8 cellular contexts compared by ENCODE assay signal in genomic region chr10:127906548-127907377, GRCh38. TPM values are rescaled to one million over a fixed set of nuclear protein-coding genes. Genes with fewer than 3 reads are reported as not detected.
DNase-seq lines count a peak whose midpoint lies in the region; ATAC-seq, FAIRE-seq and TF ChIP-seq lines count a peak whose summit lies in the region.

A gene with protein sequence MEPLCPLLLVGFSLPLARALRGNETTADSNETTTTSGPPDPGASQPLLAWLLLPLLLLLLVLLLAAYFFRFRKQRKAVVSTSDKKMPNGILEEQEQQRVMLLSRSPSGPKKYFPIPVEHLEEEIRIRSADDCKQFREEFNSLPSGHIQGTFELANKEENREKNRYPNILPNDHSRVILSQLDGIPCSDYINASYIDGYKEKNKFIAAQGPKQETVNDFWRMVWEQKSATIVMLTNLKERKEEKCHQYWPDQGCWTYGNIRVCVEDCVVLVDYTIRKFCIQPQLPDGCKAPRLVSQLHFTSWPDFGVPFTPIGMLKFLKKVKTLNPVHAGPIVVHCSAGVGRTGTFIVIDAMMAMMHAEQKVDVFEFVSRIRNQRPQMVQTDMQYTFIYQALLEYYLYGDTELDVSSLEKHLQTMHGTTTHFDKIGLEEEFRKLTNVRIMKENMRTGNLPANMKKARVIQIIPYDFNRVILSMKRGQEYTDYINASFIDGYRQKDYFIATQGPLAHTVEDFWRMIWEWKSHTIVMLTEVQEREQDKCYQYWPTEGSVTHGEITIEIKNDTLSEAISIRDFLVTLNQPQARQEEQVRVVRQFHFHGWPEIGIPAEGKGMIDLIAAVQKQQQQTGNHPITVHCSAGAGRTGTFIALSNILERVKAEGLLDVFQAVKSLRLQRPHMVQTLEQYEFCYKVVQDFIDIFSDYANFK (plus strand): TSS chr10:127907103. CDS start chr10:128040882, 133,779 bp downstream.

- no peaks in the 10 kb centered on the region for H3K9me2 ChIP-seq in hepatocyte (replicated peaks; ENCODE audit: insufficient read depth)

- DNase-seq in BJ (ENCODE audit: low read depth): no peak
- DNase-seq in GM19239 (ENCODE audit: insufficient read length, low spot score): peak; percentile 62
- DNase-seq in T-cell: peak in 33 of 34 experiments; percentile 18 to 67 (median 48)
- peak in 35 of 56 donors; percentile 26 to 75 (median 51) for DNase-seq in amygdala (lab: John Stamatoyannopoulos, UW)
- DNase-seq in hepatocyte (ENCODE audit: low spot score): peak; percentile 92
- DNase-seq in retinal pigment epithelial cell (ENCODE audit: low read depth): no peak
- no peak for DNase-seq in superior temporal gyrus (ENCODE audit: extremely low spot score)

- no peaks in the 10 kb centered on the region for H3K9me3 ChIP-seq in hepatocyte (ENCODE audit: low read depth)

- CTCF ChIA-PET in BJ (lab: Yijun Ruan, JAX) (interaction anchor here (0.6 to 3.6 kb wide), 24 partner anchors 9 to 244 kb away, joined by 3 to 100 read pairs (median 3); no protein-coding TSS in a partner anchor), T-cell (lab: Charles Lee) (interaction anchor here (0.7 to 3.4 kb wide), 6 partner anchors 13 to 163 kb away, joined by 3 to 20 read pairs (median 10); no protein-coding TSS in a partner anchor)

- peak; percentile 28; the same call in 1 of the 2 replicates for TF ChIP-seq CTCF in BJ (IDR thresholded peaks at IDR 0.05; ENCODE audit: insufficient read depth, low read depth, low read length)
- peak; percentile 59 for TF ChIP-seq CTCF in hepatocyte (IDR thresholded peaks at IDR 0.05; ENCODE audit: poor library complexity)
- TF ChIP-seq CTCF in retinal pigment epithelial cell (conservative IDR thresholded peaks at IDR 0.05; ENCODE audit: low read depth, low read length): peak; percentile 57

- peaks cover 5% of the 10 kb centered on the region for H3K4me1 ChIP-seq in hepatocyte (ENCODE audit: insufficient read depth)

- H3K4me2 ChIP-seq in hepatocyte: peak within 1 kb of the TSS; percentile 98

- no peaks in the 10 kb centered on the region for H3K9me3 Mint-ChIP-seq in T-cell

- peak within 1 kb of the TSS; percentile 34 to 50 (median 49) for H3K4me3 Mint-ChIP-seq in T-cell

- peak within 1 kb of the TSS; percentile 82 for H3K27ac ChIP-seq in hepatocyte

- H2AFZ ChIP-seq in hepatocyte: peak within 1 kb of the TSS; percentile 90

- no peaks in the 10 kb centered on the region for H3K36me3 Mint-ChIP-seq in T-cell

- no peaks in the 10 kb centered on the region for H4K20me1 ChIP-seq in hepatocyte (ENCODE audit: insufficient read depth, poor library complexity, severe bottlenecking)

- WGBS in hepatocyte (ENCODE audit: low lambda C conversion rate, missing lambda C conversion rate): 17% methylated on average over 31 of the region's 78 CpGs

- no peaks in the 10 kb centered on the region for H3K79me2 ChIP-seq in hepatocyte

- H3K27me3 Mint-ChIP-seq in T-cell: peaks cover 20 to 42% of the 10 kb centered on the region in 2 donors

- H3K27me3 ChIP-seq in BJ (ENCODE audit: control insufficient read depth, insufficient read depth, low read length) (no peaks in the 10 kb centered on the region), hepatocyte (no peaks in the 10 kb centered on the region)

- H3K4me3 ChIP-seq in BJ (ENCODE audit: low read depth, low read length) (peak within 1 kb of the TSS; percentile 28), hepatocyte (peak within 1 kb of the TSS; percentile 96), retinal pigment epithelial cell (ENCODE audit: low read length) (peak within 1 kb of the TSS; percentile 62)

- H3K27ac Mint-ChIP-seq in T-cell: no peak within 1 kb of the TSS

- no peaks in the 10 kb centered on the region for H3K4me1 Mint-ChIP-seq in T-cell

- no peak for FAIRE-seq in GM19239 (lab: Jason Lieb, UNC)

- H3K36me3 ChIP-seq in BJ (ENCODE audit: control insufficient read depth, insufficient read depth, low read length) (no peaks in the 10 kb centered on the region), hepatocyte (replicated peaks; ENCODE audit: insufficient read depth, low read depth) (no peaks in the 10 kb centered on the region)

- ATAC-seq in HG03439 (IDR thresholded peaks at IDR 0.05; ENCODE audit: unreplicated experiment): peak; percentile 80
- ATAC-seq in T-cell (replicated peaks in 1 of 4): peak; percentile 92 to 99 (median 96)

- POLR2A ChIA-PET in BJ (lab: Charles Lee): no interaction called here
- POLR2A ChIA-PET in T-cell (lab: Charles Lee): no interaction called here

RNA-seq across cellular contexts. Expression of the gene that starts here (rescaled TPM):
- 0.09 and 0.12 TPM in 2 replicates for polyA plus RNA-seq in BJ (2011; rRNA removed)
- 0.05 and 0.77 TPM in 2 replicates for polyA minus RNA-seq in BJ (2011; rRNA and poly(A)+ RNA removed)
- 10 to 100 TPM; 23.2 to 69.2 (median 32.2) TPM for total RNA-seq in T-cell
- 4.1 and 10.1 TPM in 2 replicates for total RNA-seq in hepatocyte
- 3.2 and 5.0 TPM in 2 replicates for polyA plus RNA-seq in hepatocyte

Comparison
In these comparisons a context has a peak if more than half of its experiments do, and no peak if none do; other contexts are left out.
1. DNase-seq: peak in GM19239 (single experiment), T-cell (33 of 34), amygdala (35 of 56) and hepatocyte (single experiment); none in BJ (single experiment), retinal pigment epithelial cell (single experiment) and superior temporal gyrus (single experiment).
2. H3K4me3 ChIP-seq: peak in every context shown above with its lines; median percentile 96 in hepatocyte; 62 in retinal pigment epithelial cell; 28 in BJ.
3. Peak in every context shown above with its lines, with median percentiles within 50 percentile points of each other: CTCF ChIP-seq.